ENCODE assay signal across 25 cellular contexts in genomic region chr20:51837876-51838420, GRCh38. TPM values are rescaled to one million over a fixed set of nuclear protein-coding genes. Genes with fewer than 3 reads are reported as not detected.
"Had no signal": no experiment of that assay in that cellular context is flagged by ENCODE, and none has a peak within 500 bp of the region (broad histone marks: within the 10 kb centered on the region; RNA-seq: fewer than 3 reads in every experiment).

No MANE protein-coding gene starts in this region.

- H3K27ac ChIP-seq: left lung, ovary, right atrium auricular region, right lobe of liver, tibial nerve, upper lobe of left lung, vagina had no signal

- H3K36me3 ChIP-seq: left lung, ovary, right atrium auricular region, right lobe of liver, tibial nerve, upper lobe of left lung, vagina had no signal

- ATAC-seq: left cardiac atrium; left lung; mucosa of descending colon; naive thymus-derived CD4-positive, alpha-beta T cell; natural killer cell treated with Interleukin-12 subunit alpha and Interleukin-12 subunit beta and Interleukin-15 and Interleukin-18, amount 100 ng/mL, for 72 hours; right lobe of liver; stimulated activated memory B cell treated with anti-CD40 and anti-IgM and Interleukin-4, amounts not matched to agents 10 μg/mL and 1 μg/mL and 100 μg/mL, for 72 hours; stimulated activated naive CD8-positive, alpha-beta T cell treated with anti-CD3 and anti-CD28 coated beads, Interleukin-15, amount 100 ng/mL, for 72 hours had no signal

- H3K4me1 ChIP-seq: left lung, right atrium auricular region, right lobe of liver, tibial nerve, upper lobe of left lung, vagina had no signal

- H3K4me1 Mint-ChIP-seq: naive thymus-derived CD4-positive, alpha-beta T cell; stimulated activated memory B cell treated with anti-CD40 and anti-IgM and Interleukin-4, amounts not matched to agents 10 μg/mL and 1 μg/mL and 100 μg/mL, for 72 hours; stimulated activated naive CD8-positive, alpha-beta T cell treated with anti-CD3 and anti-CD28 coated beads, Interleukin-15, amount 100 ng/mL, for 72 hours had no signal

- H3K9me3 Mint-ChIP-seq: natural killer cell treated with Interleukin-12 subunit alpha and Interleukin-12 subunit beta and Interleukin-15 and Interleukin-18, amount 100 ng/mL, for 72 hours; stimulated activated memory B cell treated with anti-CD40 and anti-IgM and Interleukin-4, amounts not matched to agents 10 μg/mL and 1 μg/mL and 100 μg/mL, for 72 hours; stimulated activated naive CD8-positive, alpha-beta T cell treated with anti-CD3 and anti-CD28 coated beads, Interleukin-15, amount 100 ng/mL, for 72 hours had no signal

- H3K27me3 Mint-ChIP-seq: stimulated activated memory B cell treated with anti-CD40 and anti-IgM and Interleukin-4, amounts not matched to agents 10 μg/mL and 1 μg/mL and 100 μg/mL, for 72 hours had no signal

- DNase-seq: hippocampal formation; kidney glomerular epithelial cell; left cardiac atrium; left lung; midbrain; mucosa of descending colon; naive thymus-derived CD4-positive, alpha-beta T cell; ovary; right lobe of liver; stimulated activated CD4-positive, alpha-beta T cell treated with anti-CD3 and anti-CD28 coated beads, Interleukin-1b, Interleukin-23, amount 100 ng/mL, for 48 hours; stimulated activated CD4-positive, alpha-beta T cell treated with anti-CD3 and anti-CD28 coated beads, Interleukin-2, amount 100 ng/mL, for 48 hours; stimulated activated CD4-positive, alpha-beta T cell treated with anti-CD3 and anti-CD28 coated beads, Interleukin-4, amount 100 ng/mL, for 4 hours; stimulated activated CD8-positive, alpha-beta memory T cell treated with anti-CD3 and anti-CD28 coated beads, Interleukin-4, amount 100 ng/mL, for 48 hours; stimulated activated naive CD4-positive, alpha-beta T cell treated with Interleukin-2 at 50 U/mL for 16 hours; stimulated activated naive CD8-positive, alpha-beta T cell treated with anti-CD3 and anti-CD28 coated beads, Interleukin-15, amount 100 ng/mL, for 72 hours; substantia nigra; upper lobe of left lung had no signal

- H3K9me3 ChIP-seq: left lung, mucosa of descending colon, ovary, right atrium auricular region, right lobe of liver, upper lobe of left lung, vagina had no signal

- H3K36me3 Mint-ChIP-seq: natural killer cell treated with Interleukin-12 subunit alpha and Interleukin-12 subunit beta and Interleukin-15 and Interleukin-18, amount 100 ng/mL, for 72 hours; stimulated activated memory B cell treated with anti-CD40 and anti-IgM and Interleukin-4, amounts not matched to agents 10 μg/mL and 1 μg/mL and 100 μg/mL, for 72 hours had no signal

- H3K4me3 Mint-ChIP-seq: naive thymus-derived CD4-positive, alpha-beta T cell; natural killer cell treated with Interleukin-12 subunit alpha and Interleukin-12 subunit beta and Interleukin-15 and Interleukin-18, amount 100 ng/mL, for 72 hours; stimulated activated memory B cell treated with anti-CD40 and anti-IgM and Interleukin-4, amounts not matched to agents 10 μg/mL and 1 μg/mL and 100 μg/mL, for 72 hours; stimulated activated naive CD8-positive, alpha-beta T cell treated with anti-CD3 and anti-CD28 coated beads, Interleukin-15, amount 100 ng/mL, for 72 hours had no signal

- H3K27me3 ChIP-seq: left lung, ovary, right atrium auricular region, right lobe of liver, tibial nerve, upper lobe of left lung, vagina had no signal

- H3K4me2 ChIP-seq: smooth muscle cell had no signal

- H3K4me3 ChIP-seq: left lung, lung, mucosa of descending colon, ovary, right atrium auricular region, right lobe of liver, smooth muscle cell, tibial nerve, upper lobe of left lung, vagina had no signal

RNA-seq across cellular contexts. Expression of gene SALL4, which starts 35.6 kb away (rescaled TPM):
- total RNA-seq: myocyte, right atrium auricular region, vagina had no signal
- polyA plus RNA-seq: naive thymus-derived CD4-positive, alpha-beta T cell had no signal
